Comparison of ENCODE assay signal across 9 cellular contexts in the genomic region with DNA sequence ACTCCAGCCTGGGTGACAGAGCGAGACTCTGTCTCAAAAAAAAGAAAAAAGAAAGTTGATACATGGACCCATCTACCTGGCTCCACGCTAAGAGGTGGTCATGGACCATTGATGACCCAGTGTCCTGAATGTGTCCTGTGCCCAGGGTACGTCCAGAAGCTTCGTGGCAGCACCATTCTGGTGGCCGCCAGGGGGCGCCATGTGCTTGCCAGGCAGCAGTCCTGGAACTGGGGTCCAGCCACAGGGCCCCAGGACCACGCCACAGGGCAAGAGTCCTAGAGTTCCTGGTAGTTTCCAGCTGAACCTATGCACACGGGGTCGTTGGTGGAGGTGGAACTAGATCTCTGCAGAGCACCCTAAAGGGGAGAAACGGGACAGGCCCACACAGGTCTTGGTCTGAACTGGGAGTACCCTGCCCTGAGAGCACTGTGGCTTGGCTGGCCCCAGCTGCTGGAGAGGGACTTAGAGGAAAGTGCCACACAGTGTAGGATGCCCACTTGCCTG. TPM values are rescaled to one million over a fixed set of nuclear protein-coding genes. Genes with fewer than 3 reads are reported as not detected.
DNase-seq lines count a peak whose midpoint lies in the region; ATAC-seq and TF ChIP-seq lines count a peak whose summit lies in the region.
"Had no signal": no experiment of that assay in that cellular context is flagged by ENCODE, and none has a peak within 500 bp of the region (broad histone marks: within the 10 kb centered on the region; RNA-seq: fewer than 3 reads in every experiment).

No MANE protein-coding gene starts in this region.

- intact Hi-C loops in heart left ventricle (cut with DNase I) (no loop called here), aorta (cut with DNase I) (no loop called here)

- no peaks in the 10 kb centered on the region for H3K36me3 Mint-ChIP-seq in GM23338 (ENCODE audit: low read depth)

- no peaks in the 10 kb centered on the region for H3K4me1 ChIP-seq in GM23338 (ENCODE audit: insufficient read depth)
- H3K4me1 ChIP-seq in heart left ventricle = no peaks in the 10 kb centered on the region
- no peaks in the 10 kb centered on the region for H3K4me1 ChIP-seq in aorta (ENCODE audit: control insufficient read depth in 1 of 2, insufficient read depth in 2 of 2, low read length in 2 of 2)

- no peaks in the 10 kb centered on the region for H3K9me2 ChIP-seq in GM23338 (ENCODE audit: insufficient read depth)

- no peaks in the 10 kb centered on the region for H4K20me1 ChIP-seq in GM23338 (replicated peaks; ENCODE audit: insufficient read depth)

- H3K4me3 Mint-ChIP-seq in GM23338 = no peak overlapping the region

- no peaks in the 10 kb centered on the region for H3K4me1 Mint-ChIP-seq in GM23338

- no peak overlapping the region for H2AFZ ChIP-seq in GM23338

- no peak overlapping the region for H3K4me2 ChIP-seq in GM23338

- H3K27me3 ChIP-seq in GM23338 (ENCODE audit: insufficient read depth) = no peaks in the 10 kb centered on the region
- peaks cover 0 to 8% (median 0%) of the 10 kb centered on the region in 9 donors for H3K27me3 ChIP-seq in heart left ventricle
- no peaks in the 10 kb centered on the region for H3K27me3 ChIP-seq in aorta (ENCODE audit: control insufficient read depth in 1 of 2, insufficient read depth in 2 of 2, low read length in 1 of 2)

- DNase-seq in AG04449 (ENCODE audit: low read depth, low spot score) (no peak), GM23338 (ENCODE audit: low spot score) (peak; percentile 83), heart left ventricle (peak in 4 of 5 donors; percentile 22 to 83 (median 39)), putamen (ENCODE audit: low spot score) (peak; percentile 83), aorta (peak; percentile 74 to 82)
- peak; percentile 67 for DNase-seq in activated naive CD4-positive, alpha-beta T cell treated with anti-CD3 and anti-CD28 coated beads, Interleukin-2, amount 50 U/mL, for 16 hours

- TF ChIP-seq CTCF in AG04449 (IDR thresholded peaks at IDR 0.05; ENCODE audit: insufficient read depth, low read length, missing control alignments) (peak; percentile 90), GM23338 (conservative IDR thresholded peaks at IDR 0.05; ENCODE audit: low read depth in 2 of 2) (peak; percentile 92 to 98), heart left ventricle (IDR thresholded peaks at IDR 0.05) (peak; percentile 48 to 92 (median 67))

- H3K27ac ChIP-seq in GM23338 (ENCODE audit: low read depth) = no peak overlapping the region
- no peak overlapping the region for H3K27ac ChIP-seq in heart left ventricle
- no peak overlapping the region for H3K27ac ChIP-seq in aorta (ENCODE audit: low read depth in 1 of 2, low read length in 2 of 2)

- H3K27ac Mint-ChIP-seq in GM23338 = no peak overlapping the region

- H3K36me3 ChIP-seq in GM23338 (ENCODE audit: insufficient read depth) (no peaks in the 10 kb centered on the region), heart left ventricle (no peaks in the 10 kb centered on the region), aorta (ENCODE audit: control insufficient read depth in 1 of 2, insufficient read depth in 2 of 2, low read length in 1 of 2) (no peaks in the 10 kb centered on the region)

- WGBS in heart left ventricle, 4 donors = 15 to 21% (median 16%) methylated on average over 10 of the region's 10 CpGs
- WGBS in aorta, 2 donors = 19 to 22% methylated on average over 10 of the region's 10 CpGs

- H3K4me3 ChIP-seq in AG04449 (ENCODE audit: low read depth, low read length) (no peak overlapping the region), GM23338 (no peak overlapping the region), heart left ventricle (no peak overlapping the region), aorta (ENCODE audit: low read length in 2 of 2) (no peak overlapping the region)

- H3K27me3 Mint-ChIP-seq in GM23338 (ENCODE audit: insufficient read depth, low read depth, poor library complexity) = peaks cover 1% of the 10 kb centered on the region

- no peaks in the 10 kb centered on the region for H3K79me2 ChIP-seq in GM23338 (replicated peaks; ENCODE audit: insufficient read depth)

- H3K9me3 ChIP-seq in heart left ventricle (peaks cover 0 to 10% (median 0%) of the 10 kb centered on the region in 12 donors), aorta (ENCODE audit: control insufficient read depth, low read length) (no peaks in the 10 kb centered on the region)

- no peaks in the 10 kb centered on the region for H3F3A ChIP-seq in GM23338 (replicated peaks; ENCODE audit: low read depth)

- CTCF ChIA-PET in AG04449 (lab: Yijun Ruan, JAX) = interaction anchor here (0.6 to 2.4 kb wide), 28 partner anchors 8 to 283 kb away, joined by 3 to 18 read pairs (median 4); a partner anchor contains a TSS

- H3K9me3 Mint-ChIP-seq in GM23338 = peaks cover 8% of the 10 kb centered on the region

- TF ChIP-seq POLR2A in heart left ventricle (IDR thresholded peaks at IDR 0.05) = no peak

- POLR2A ChIA-PET in AG04449 (lab: Yijun Ruan, JAX) = no interaction called here

- ATAC-seq in GM23338 (peak; percentile 100), SK-N-SH treated with all-trans-retinoic acid at 6 μM for 48 hours (peak; percentile 98), heart left ventricle (peak in 3 of 4 donors; percentile 38 to 45 (median 42)), aorta (ENCODE audit: low FRiP score) (peak; percentile 64), HG02759 (IDR thresholded peaks at IDR 0.05; ENCODE audit: unreplicated experiment) (no peak)

TF ChIP-seq in GM23338, 12 proteins besides CTCF, POLR2A, EP300 and RAD21 (continues in another document):
- TF ChIP-seq NANOG (IDR thresholded peaks at IDR 0.05; ENCODE audit: borderline replicate concordance) = no peak
- no peak for TF ChIP-seq ZNF331 (CRISPR knock-in tag; IDR thresholded peaks at IDR 0.05; ENCODE audit: low read depth)
- no peak for TF ChIP-seq ZNF114 (CRISPR knock-in tag; IDR thresholded peaks at IDR 0.05)
- no peak for TF ChIP-seq EZH2phosphoT487 (IDR thresholded peaks at IDR 0.05; ENCODE audit: unreplicated experiment)
- TF ChIP-seq STAT1 (IDR thresholded peaks at IDR 0.05; ENCODE audit: unreplicated experiment) = no peak

TF ChIP-seq in SK-N-SH treated with all-trans-retinoic acid at 6 μM for 48 hours, 23 proteins besides CTCF, POLR2A, EP300 and RAD21 (continues in another document):
- TF ChIP-seq, protein P1, sequence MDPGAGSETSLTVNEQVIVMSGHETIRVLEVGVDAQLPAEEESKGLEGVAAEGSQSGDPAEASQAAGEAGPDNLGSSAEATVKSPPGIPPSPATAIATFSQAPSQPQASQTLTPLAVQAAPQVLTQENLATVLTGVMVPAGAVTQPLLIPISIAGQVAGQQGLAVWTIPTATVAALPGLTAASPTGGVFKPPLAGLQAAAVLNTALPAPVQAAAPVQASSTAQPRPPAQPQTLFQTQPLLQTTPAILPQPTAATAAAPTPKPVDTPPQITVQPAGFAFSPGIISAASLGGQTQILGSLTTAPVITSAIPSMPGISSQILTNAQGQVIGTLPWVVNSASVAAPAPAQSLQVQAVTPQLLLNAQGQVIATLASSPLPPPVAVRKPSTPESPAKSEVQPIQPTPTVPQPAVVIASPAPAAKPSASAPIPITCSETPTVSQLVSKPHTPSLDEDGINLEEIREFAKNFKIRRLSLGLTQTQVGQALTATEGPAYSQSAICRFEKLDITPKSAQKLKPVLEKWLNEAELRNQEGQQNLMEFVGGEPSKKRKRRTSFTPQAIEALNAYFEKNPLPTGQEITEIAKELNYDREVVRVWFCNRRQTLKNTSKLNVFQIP (CRISPR knock-in tag; IDR thresholded peaks at IDR 0.05; ENCODE audit: borderline replicate concordance, low read depth) = no peak
- no peak for TF ChIP-seq ISL1 (CRISPR knock-in tag; IDR thresholded peaks at IDR 0.05)
- TF ChIP-seq, protein P2, sequence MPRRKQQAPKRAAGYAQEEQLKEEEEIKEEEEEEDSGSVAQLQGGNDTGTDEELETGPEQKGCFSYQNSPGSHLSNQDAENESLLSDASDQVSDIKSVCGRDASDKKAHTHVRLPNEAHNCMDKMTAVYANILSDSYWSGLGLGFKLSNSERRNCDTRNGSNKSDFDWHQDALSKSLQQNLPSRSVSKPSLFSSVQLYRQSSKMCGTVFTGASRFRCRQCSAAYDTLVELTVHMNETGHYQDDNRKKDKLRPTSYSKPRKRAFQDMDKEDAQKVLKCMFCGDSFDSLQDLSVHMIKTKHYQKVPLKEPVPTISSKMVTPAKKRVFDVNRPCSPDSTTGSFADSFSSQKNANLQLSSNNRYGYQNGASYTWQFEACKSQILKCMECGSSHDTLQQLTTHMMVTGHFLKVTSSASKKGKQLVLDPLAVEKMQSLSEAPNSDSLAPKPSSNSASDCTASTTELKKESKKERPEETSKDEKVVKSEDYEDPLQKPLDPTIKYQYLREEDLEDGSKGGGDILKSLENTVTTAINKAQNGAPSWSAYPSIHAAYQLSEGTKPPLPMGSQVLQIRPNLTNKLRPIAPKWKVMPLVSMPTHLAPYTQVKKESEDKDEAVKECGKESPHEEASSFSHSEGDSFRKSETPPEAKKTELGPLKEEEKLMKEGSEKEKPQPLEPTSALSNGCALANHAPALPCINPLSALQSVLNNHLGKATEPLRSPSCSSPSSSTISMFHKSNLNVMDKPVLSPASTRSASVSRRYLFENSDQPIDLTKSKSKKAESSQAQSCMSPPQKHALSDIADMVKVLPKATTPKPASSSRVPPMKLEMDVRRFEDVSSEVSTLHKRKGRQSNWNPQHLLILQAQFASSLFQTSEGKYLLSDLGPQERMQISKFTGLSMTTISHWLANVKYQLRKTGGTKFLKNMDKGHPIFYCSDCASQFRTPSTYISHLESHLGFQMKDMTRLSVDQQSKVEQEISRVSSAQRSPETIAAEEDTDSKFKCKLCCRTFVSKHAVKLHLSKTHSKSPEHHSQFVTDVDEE (CRISPR knock-in tag; IDR thresholded peaks at IDR 0.05) = no peak
- TF ChIP-seq ZFP30 (CRISPR knock-in tag; IDR thresholded peaks at IDR 0.05) = no peak
- no peak for TF ChIP-seq ZC3H10 (CRISPR knock-in tag; IDR thresholded peaks at IDR 0.05)
- no peak for TF ChIP-seq BACH2 (CRISPR knock-in tag; IDR thresholded peaks at IDR 0.05; ENCODE audit: borderline replicate concordance)
- TF ChIP-seq ZNF565 (CRISPR knock-in tag; conservative IDR thresholded peaks at IDR 0.05; ENCODE audit: low read depth) = no peak

RNA-seq across cellular contexts. Expression of a gene that starts 19.9 kb away (rescaled TPM):
- total RNA-seq in GM23338 (2014; rRNA removed; shearing (Covaris generic)) = 3.8 and 6.2 TPM in 2 replicates
- polyA plus RNA-seq in GM23338 (2016; fragmentation: Nextera tagmentation; extraction: Ambion mirVana) (13.7 and 15.4 TPM in 2 replicates), heart left ventricle (1 to 10 TPM; 4.0 to 8.6 TPM), aorta (1 to 10 TPM in 1 of 2 donors, under 1 TPM in 1; 0.25 to 2.8 TPM)
- total RNA-seq in heart left ventricle (10 to 100 TPM in 7 of 9 donors, 1 to 10 TPM in 2; 4.2 to 38.3 (median 23.2) TPM), aorta (1 to 10 TPM; 5.0 to 8.6 TPM)

RNA-seq across cellular contexts. Expression of a gene that starts 31.9 kb away (rescaled TPM):
- total RNA-seq in GM23338 (2014; rRNA removed; shearing (Covaris generic)) = 0.45 and 0.97 TPM in 2 replicates
- polyA plus RNA-seq in GM23338 (2016; fragmentation: Nextera tagmentation; extraction: Ambion mirVana) = 0.26 and 0.27 TPM in 2 replicates
- not detected for total RNA-seq in heart left ventricle
- polyA plus RNA-seq in heart left ventricle = not detected
- not detected for total RNA-seq in aorta
- polyA plus RNA-seq in aorta = not detected
- polyA plus RNA-seq: neural cell had no signal
